20 cellular contexts compared by ENCODE assay signal in genomic region chr19:29918891-29919290, GRCh38. TPM values are rescaled to one million over a fixed set of nuclear protein-coding genes. Genes with fewer than 3 reads are reported as not detected.
DNase-seq lines count a peak whose midpoint lies in the region; ATAC-seq, FAIRE-seq and TF ChIP-seq lines count a peak whose summit lies in the region.
"Had no signal": no experiment of that assay in that cellular context is flagged by ENCODE, and none has a peak within 500 bp of the region (broad histone marks: within the 10 kb centered on the region; RNA-seq: fewer than 3 reads in every experiment).

No MANE protein-coding gene starts in this region.

- TF ChIP-seq CTCF in A549 (IDR thresholded peaks at IDR 0.05) (no peak), Loucy (conservative IDR thresholded peaks at IDR 0.05; ENCODE audit: low read length) (no peak), sigmoid colon (IDR thresholded peaks at IDR 0.05) (no peak)

- H3K36me3 ChIP-seq in Loucy (ENCODE audit: insufficient read depth, low read length) (no peaks in the 10 kb centered on the region), sigmoid colon (no peaks in the 10 kb centered on the region)
- H3K36me3 ChIP-seq: BLaER1 treated with 17β-estradiol and CSF1 and Interleukin-3, amounts not matched to agents 10 nM and 100 nM had no signal

- TF ChIP-seq POLR2A in A549 (IDR thresholded peaks at IDR 0.05; ENCODE audit: low read length) (no peak), sigmoid colon (IDR thresholded peaks at IDR 0.05) (no peak)

- H3K27me3 ChIP-seq in Loucy (ENCODE audit: insufficient read depth, low read length, poor library complexity, severe bottlenecking) (no peaks in the 10 kb centered on the region), sigmoid colon (no peaks in the 10 kb centered on the region)
- H3K27me3 ChIP-seq: BLaER1 treated with 17β-estradiol and CSF1 and Interleukin-3, amounts not matched to agents 10 nM and 100 nM had no signal

- ATAC-seq in A549: peak in 1 of 2 experiments; percentile 17; a peak in 2 of 6 replicates
- no peak for ATAC-seq in left lobe of liver
- ATAC-seq: CD8-positive, alpha-beta T cell had no signal

- H3K79me2 ChIP-seq in Loucy (ENCODE audit: insufficient read depth, low read length): no peaks in the 10 kb centered on the region

- peak; percentile 86 for FAIRE-seq in A549 (lab: Jason Lieb, UNC)
- FAIRE-seq: A204.1, D721Med, G401.6, GM12891, GM19239 had no signal

- no peaks in the 10 kb centered on the region for H3K4me1 ChIP-seq in A549
- peaks cover 39% of the 10 kb centered on the region for H3K4me1 ChIP-seq in Loucy (ENCODE audit: insufficient read depth, low read length, poor library complexity, severe bottlenecking)
- H3K4me1 ChIP-seq in sigmoid colon: no peaks in the 10 kb centered on the region
- H3K4me1 ChIP-seq: Caco-2 had no signal

- POLR2A ChIA-PET in A549 (lab: Yijun Ruan, JAX): no interaction called here

- H3K9me2 ChIP-seq in Loucy (replicated peaks; ENCODE audit: low read depth, low read length): no peaks in the 10 kb centered on the region

- 76% methylated on average over 6 of the region's 6 CpGs for WGBS in A549 (ENCODE audit: missing lambda C conversion rate)
- 77 to 89% methylated on average over 6 of the region's 6 CpGs for WGBS in sigmoid colon, 2 donors

- H3K4me2 ChIP-seq in A549 (no peak overlapping the region), Loucy (ENCODE audit: low read depth, low read length, poor library complexity, severe bottlenecking) (no peak overlapping the region)
- H3K4me2 ChIP-seq: BLaER1 treated with 17β-estradiol and CSF1 and Interleukin-3, amounts not matched to agents 10 nM and 100 nM had no signal

- TF ChIP-seq EP300 in A549 (IDR thresholded peaks at IDR 0.05): no peak
- no peak for TF ChIP-seq EP300 in sigmoid colon (IDR thresholded peaks at IDR 0.05)

- intact Hi-C loops in sigmoid colon (cut with DNase I): no loop called here

- H3K9ac ChIP-seq in Loucy (ENCODE audit: low read depth, low read length, poor library complexity, severe bottlenecking): no peak overlapping the region
- H3K9ac ChIP-seq: BLaER1 treated with 17β-estradiol and CSF1 and Interleukin-3, amounts not matched to agents 10 nM and 100 nM had no signal

- CTCF ChIA-PET in A549 (lab: Yijun Ruan, JAX): interaction anchor here (1.1 kb wide), 1 partner anchor 731 kb away, joined by 4 read pairs; no protein-coding TSS in a partner anchor

- H3K9me3 ChIP-seq in A549 (no peaks in the 10 kb centered on the region), Loucy (ENCODE audit: insufficient read depth, low read depth, low read length) (no peaks in the 10 kb centered on the region), sigmoid colon (no peaks in the 10 kb centered on the region)
- H3K9me3 ChIP-seq: BLaER1 treated with 17β-estradiol and CSF1 and Interleukin-3, amounts not matched to agents 10 nM and 100 nM; Caco-2 had no signal

- no peaks in the 10 kb centered on the region for H3F3A ChIP-seq in Loucy (ENCODE audit: low read depth)

- H3K27ac ChIP-seq in A549 (no peak overlapping the region), sigmoid colon (no peak overlapping the region)
- H3K27ac ChIP-seq: BLaER1 treated with 17β-estradiol and CSF1 and Interleukin-3, amounts not matched to agents 10 nM and 100 nM; C4-2B had no signal

- H3K4me3 ChIP-seq in A549 (no peak overlapping the region), Loucy (ENCODE audit: low read length, poor library complexity, severe bottlenecking) (no peak overlapping the region), sigmoid colon (no peak overlapping the region)
- H3K4me3 ChIP-seq: BLaER1 treated with 17β-estradiol and CSF1 and Interleukin-3, amounts not matched to agents 10 nM and 100 nM had no signal

- H4K20me1 ChIP-seq in Loucy (ENCODE audit: insufficient read depth, low read length, poor library complexity, severe bottlenecking): no peaks in the 10 kb centered on the region
- H4K20me1 ChIP-seq: BLaER1 treated with 17β-estradiol and CSF1 and Interleukin-3, amounts not matched to agents 10 nM and 100 nM had no signal

- H2AFZ ChIP-seq in Loucy (ENCODE audit: low read length): 0 out of 2 replicates have a peak overlapping the region, but pooled peaks have one; percentile 7

- DNase-seq in A549 (ENCODE audit: low read depth in 1 of 2, low spot score in 1 of 2) (no peak), sigmoid colon (peak; percentile 4), NCI-H524 treated with DMSO at 0.1 percent for 48 hours (lab: John Stamatoyannopoulos, UW) (no peak), left lobe of liver (ENCODE audit: low spot score) (no peak)
- DNase-seq: 8988T; AML-193; Caco-2; Calu3; CD4-positive, alpha-beta T cell; CD8-positive, alpha-beta T cell; DMS79 treated with DMSO at 0.1 percent for 48 hours; GF-D8 had no signal

- no peak for TF ChIP-seq RAD21 in A549 (conservative IDR thresholded peaks at IDR 0.05 in 1 of 2, IDR thresholded peaks at IDR 0.05 in 1 of 2)

TF ChIP-seq in A549, 52 proteins besides CTCF, POLR2A, EP300 and RAD21 (continues in another document):
- TF ChIP-seq FOSL2 (IDR thresholded peaks at IDR 0.05): no peak
- TF ChIP-seq FOSL2 (CRISPR knock-in tag; IDR thresholded peaks at IDR 0.05): no peak
- TF ChIP-seq NPAS2 (CRISPR knock-in tag; IDR thresholded peaks at IDR 0.05; ENCODE audit: borderline replicate concordance): no peak
- no peak for TF ChIP-seq ZFP36 (IDR thresholded peaks at IDR 0.05; ENCODE audit: borderline replicate concordance, partially characterized antibody)
- TF ChIP-seq HOXB5 (CRISPR knock-in tag; IDR thresholded peaks at IDR 0.05): no peak
- no peak for TF ChIP-seq E2F6 (IDR thresholded peaks at IDR 0.05; ENCODE audit: borderline replicate concordance, low read depth)
- no peak for TF ChIP-seq RFX5 (IDR thresholded peaks at IDR 0.05)
- no peak for TF ChIP-seq HES2 (IDR thresholded peaks at IDR 0.05)
- TF ChIP-seq GATA3 (IDR thresholded peaks at IDR 0.05; ENCODE audit: borderline replicate concordance): no peak
- TF ChIP-seq MYC (IDR thresholded peaks at IDR 0.05; ENCODE audit: borderline replicate concordance, low read length): no peak
- no peak for TF ChIP-seq HDAC2 (IDR thresholded peaks at IDR 0.05)
- no peak for TF ChIP-seq HMGXB4 (CRISPR knock-in tag; IDR thresholded peaks at IDR 0.05; ENCODE audit: borderline replicate concordance)
- no peak for TF ChIP-seq ESRRA (IDR thresholded peaks at IDR 0.05; ENCODE audit: borderline replicate concordance, low read length)
- TF ChIP-seq RNF2 (IDR thresholded peaks at IDR 0.05; ENCODE audit: borderline replicate concordance, low read depth): no peak
- no peak for TF ChIP-seq SREBF2 (IDR thresholded peaks at IDR 0.05)
- no peak for TF ChIP-seq KDM5A (IDR thresholded peaks at IDR 0.05)
- no peak for TF ChIP-seq MAZ (IDR thresholded peaks at IDR 0.05; ENCODE audit: borderline replicate concordance, low read depth, low read length)
- TF ChIP-seq HEYL (CRISPR knock-in tag; IDR thresholded peaks at IDR 0.05): no peak

RNA-seq across cellular contexts. Expression of gene URI1, which starts 23.1 kb away (rescaled TPM):
- polyA plus RNA-seq in A549 (2011; rRNA removed) (157 and 228 TPM in 2 replicates), A549 (2017; fragmentation: RNase III; extraction: RNeasy Plus Mini Kit Qiagen cat#74134 plus additional on column Dnase treatment) (116 to 125 TPM (median 119 TPM) in 3 replicates), sigmoid colon (10 to 100 TPM; 20.8 to 34.2 (median 29.1) TPM)
- polyA plus RNA-seq in A549 (2012; cell fraction: cytosol; rRNA removed): 49.3 and 63.3 TPM in 2 replicates
- polyA plus RNA-seq in A549 (2012; cell fraction: nucleus; rRNA removed): 13.8 and 26.8 TPM in 2 replicates
- 112 and 125 TPM in 2 replicates for polyA minus RNA-seq in A549 (2011; rRNA and poly(A)+ RNA removed)
- total RNA-seq in sigmoid colon (10 to 100 TPM; 54.6 to 69.2 (median 60.6) TPM), left lobe of liver (24.8 TPM)
